16 cellular contexts compared by ENCODE assay signal in the genomic region with DNA sequence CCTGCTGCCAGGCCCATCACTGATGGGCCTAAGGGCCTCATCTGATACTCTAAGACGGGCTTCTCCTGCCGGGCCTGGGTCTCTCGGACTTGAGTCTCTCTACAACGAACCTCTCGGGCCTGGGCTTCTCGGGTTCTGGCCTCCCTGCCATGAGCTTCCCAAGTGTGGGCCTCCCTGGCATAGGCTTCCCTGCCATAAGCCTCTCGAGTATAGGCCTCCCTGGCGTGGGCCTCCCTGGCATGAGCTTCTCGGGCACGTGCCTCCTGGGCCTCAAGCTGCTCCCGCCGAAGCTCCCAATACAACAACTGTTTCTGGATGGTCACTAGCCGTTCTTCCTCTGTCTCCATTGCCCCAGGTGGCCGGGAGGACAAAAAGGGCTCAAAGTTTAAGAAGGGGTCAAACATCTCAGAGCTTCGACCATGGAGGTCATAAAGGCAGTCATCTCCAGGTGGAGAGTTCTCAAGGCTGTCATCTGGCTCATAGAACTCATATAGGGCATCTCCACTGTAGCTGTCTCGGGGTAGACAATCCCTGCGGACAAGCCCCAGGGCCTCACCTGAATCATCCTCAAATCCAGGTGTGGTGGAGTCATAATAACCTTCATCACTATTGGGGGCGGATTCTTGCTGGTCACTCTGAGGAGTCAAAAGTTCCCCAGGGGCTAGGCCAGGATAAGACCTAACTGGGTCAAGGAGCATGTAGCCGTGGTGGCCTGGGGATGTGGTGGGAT. TPM values are rescaled to one million over a fixed set of nuclear protein-coding genes. Genes with fewer than 3 reads are reported as not detected.
DNase-seq lines count a peak whose midpoint lies in the region; ATAC-seq, FAIRE-seq and TF ChIP-seq lines count a peak whose summit lies in the region.
"Had no signal": no experiment of that assay in that cellular context is flagged by ENCODE, and none has a peak within 500 bp of the region (broad histone marks: within the 10 kb centered on the region; RNA-seq: fewer than 3 reads in every experiment).

No MANE protein-coding gene starts in this region.

- H3K9me3 ChIP-seq in right atrium auricular region = no peaks in the 10 kb centered on the region
- H3K9me3 ChIP-seq in GM12878 (replicated peaks; ENCODE audit: control insufficient read depth, insufficient read depth, low read length) = no peaks in the 10 kb centered on the region
- no peaks in the 10 kb centered on the region for H3K9me3 ChIP-seq in osteoblast (ENCODE audit: low read depth, low read length)
- H3K9me3 ChIP-seq: BLaER1 had no signal

- no peak overlapping the region for H4K5ac ChIP-seq in mesendoderm (ENCODE audit: low read length)

- H2BK120ac ChIP-seq in mesendoderm (ENCODE audit: low read depth, low read length) = no peak overlapping the region

- ATAC-seq in GM12878 (no peak), HG02610 (IDR thresholded peaks at IDR 0.05; ENCODE audit: unreplicated experiment) (no peak)

- TF ChIP-seq RAD21 in GM12878 (IDR thresholded peaks at IDR 0.05; ENCODE audit: insufficient read depth, low read depth, low read length) = no peak

- no peak overlapping the region for H2BK5ac ChIP-seq in mesendoderm (ENCODE audit: low read length)

- H3K4me2 ChIP-seq in GM12878 (ENCODE audit: control insufficient read depth, insufficient read depth) (no peak overlapping the region), osteoblast (ENCODE audit: insufficient read depth, low read length) (no peak overlapping the region), mesendoderm (ENCODE audit: low read length) (no peak overlapping the region)
- H3K4me2 ChIP-seq: BLaER1 had no signal

- H2AK5ac ChIP-seq in mesendoderm (ENCODE audit: low read length) = no peak overlapping the region

- no peak for TF ChIP-seq POLR2A in GM12878 (IDR thresholded peaks at IDR 0.05; ENCODE audit: low read depth, low read length)

- H3K18ac ChIP-seq in mesendoderm (ENCODE audit: low read length) = no peak overlapping the region

- RAD21 ChIA-PET in GM12878 (lab: Charles Lee; ENCODE audit: unreplicated experiment) = no interaction called here

- CTCF ChIA-PET in GM12878 (lab: Yijun Ruan, JAX) = no interaction called here

- H3K27me3 ChIP-seq in right atrium auricular region (no peaks in the 10 kb centered on the region), GM12878 (replicated peaks in 1 of 2; ENCODE audit: control insufficient read depth in 2 of 2, insufficient read depth in 2 of 2, low read length in 1 of 2) (no peaks in the 10 kb centered on the region), osteoblast (ENCODE audit: insufficient read depth, low read length) (no peaks in the 10 kb centered on the region), mesendoderm (ENCODE audit: insufficient read depth, low read length, poor library complexity) (no peaks in the 10 kb centered on the region)

- POLR2A ChIA-PET in GM12878 (lab: Charles Lee) = interaction anchor here (1.3 kb wide), 1 partner anchor 28 kb away, joined by 3 read pairs; no protein-coding TSS in a partner anchor

- no peak overlapping the region for H3K23ac ChIP-seq in mesendoderm (ENCODE audit: low read length)

- DNase-seq in cardiac septum (ENCODE audit: low spot score) (peak; percentile 66), right atrium auricular region (ENCODE audit: low spot score) (no peak), GM12878 (ENCODE audit: low read depth, low spot score) (no peak), osteoblast (ENCODE audit: insufficient read length, low spot score, missing footprints) (peak; percentile 53), DMS 273 (lab: John Stamatoyannopoulos, UW; ENCODE audit: unreplicated experiment) (no peak), mesendoderm (no peak)
- DNase-seq: 8988T; AML-193; CD8-positive, alpha-beta memory T cell; DMS 273 treated with DMSO at 0.1 percent for 48 hours; GM23248 had no signal

- H3K4ac ChIP-seq in mesendoderm (ENCODE audit: low read depth, low read length) = no peak overlapping the region

- H3K56ac ChIP-seq in mesendoderm (ENCODE audit: low read length) = no peak overlapping the region

- TSS peak; percentile 41 for BruUV-seq in GM12878 (replicated peaks; lab: Mats Ljungman, UMichigan)

- H2AFZ ChIP-seq in GM12878 (ENCODE audit: control insufficient read depth, low read depth, low read length) (no peak overlapping the region), osteoblast (ENCODE audit: low read length) (no peak overlapping the region)
- H2AFZ ChIP-seq: GM23248 had no signal

- no peak overlapping the region for H4K8ac ChIP-seq in mesendoderm (ENCODE audit: low read depth, low read length)

- intact Hi-C loops in cardiac septum (cut with DNase I) = no loop called here
- intact Hi-C loops in GM12878 (cut with micrococcal nuclease; ENCODE audit: unreplicated experiment) = no loop called here

- SMC1A ChIA-PET in GM12878 (lab: Charles Lee; ENCODE audit: uncharacterized antibody, unreplicated experiment) = no interaction called here

- 51% methylated on average over 19 of the region's 19 CpGs for WGBS in GM12878 (ENCODE audit: insufficient coverage, insufficient replicate concordance, low lambda C conversion rate, missing lambda C conversion rate)
- WGBS in mesendoderm (ENCODE audit: extremely low coverage, insufficient coverage, low lambda C conversion rate) = no CpG with 5 or more reads among the region's 19 CpGs

- H3K36me3 ChIP-seq in right atrium auricular region = peaks cover 13% of the 10 kb centered on the region
- H3K36me3 ChIP-seq in GM12878 (ENCODE audit: control insufficient read depth in 2 of 2, insufficient read depth in 2 of 2, low read length in 1 of 2) = peaks cover 0 to 3% of the 10 kb centered on the region in 2 experiments; a peak in 3 of 4 replicates
- no peaks in the 10 kb centered on the region for H3K36me3 ChIP-seq in osteoblast (ENCODE audit: insufficient read depth, low read length)
- no peaks in the 10 kb centered on the region for H3K36me3 ChIP-seq in mesendoderm (ENCODE audit: control insufficient read depth, insufficient read depth, low read length)

- no peaks in the 10 kb centered on the region for H3K79me1 ChIP-seq in mesendoderm (ENCODE audit: low read length)

- H4K20me1 ChIP-seq in GM12878 (ENCODE audit: control insufficient read depth, insufficient read depth) = no peaks in the 10 kb centered on the region
- H4K20me1 ChIP-seq in osteoblast (ENCODE audit: insufficient read depth, low read length) = no peaks in the 10 kb centered on the region

- TF ChIP-seq CTCF in right atrium auricular region (IDR thresholded peaks at IDR 0.05) (no peak), GM12878 (IDR thresholded peaks at IDR 0.05 in 2 of 3, conservative IDR thresholded peaks at IDR 0.05 in 1 of 3; ENCODE audit: control insufficient read depth in 2 of 3, extremely low read depth in 1 of 3, insufficient read depth in 1 of 3, low read depth in 3 of 3, low read length in 3 of 3) (no peak), osteoblast (IDR thresholded peaks at IDR 0.05; ENCODE audit: extremely low read depth, low read depth, low read length) (no peak)

- no peak for TF ChIP-seq EP300 in GM12878 (IDR thresholded peaks at IDR 0.05; ENCODE audit: borderline replicate concordance in 1 of 2, control insufficient read depth in 1 of 2, low read depth in 2 of 2, low read length in 2 of 2)

- no peak overlapping the region for H3K9ac ChIP-seq in GM12878 (ENCODE audit: control insufficient read depth, insufficient read depth, low read length)
- no peak overlapping the region for H3K9ac ChIP-seq in mesendoderm (ENCODE audit: low read length)
- H3K9ac ChIP-seq: BLaER1, GM23248 had no signal

- H3K79me2 ChIP-seq in GM12878 (ENCODE audit: control insufficient read depth, insufficient read depth, low read length) = no peaks in the 10 kb centered on the region
- H3K79me2 ChIP-seq in osteoblast (ENCODE audit: insufficient read depth, low read length) = no peaks in the 10 kb centered on the region
- H3K79me2 ChIP-seq in mesendoderm (ENCODE audit: control insufficient read depth, insufficient read depth, low read length) = no peaks in the 10 kb centered on the region

- H3K4me1 ChIP-seq in right atrium auricular region (peaks cover 0 to 18% of the 10 kb centered on the region in 2 donors), GM12878 (ENCODE audit: control insufficient read depth, insufficient read depth, low read length) (no peaks in the 10 kb centered on the region), osteoblast (ENCODE audit: insufficient read depth, low read length) (no peaks in the 10 kb centered on the region), mesendoderm (ENCODE audit: control insufficient read depth, low read depth, low read length) (no peaks in the 10 kb centered on the region)
- H3K4me1 ChIP-seq: BLaER1 had no signal

- H2BK15ac ChIP-seq in mesendoderm (replicated peaks; ENCODE audit: low read depth) = no peak overlapping the region

- H3K4me3 ChIP-seq in right atrium auricular region = no peak overlapping the region
- no peak overlapping the region for H3K4me3 ChIP-seq in GM12878
- no peak overlapping the region for H3K4me3 ChIP-seq in osteoblast (ENCODE audit: insufficient read depth, low read length)
- H3K4me3 ChIP-seq in mesendoderm (ENCODE audit: low read length) = no peak overlapping the region
- H3K4me3 ChIP-seq: BLaER1, GM23248 had no signal

- in situ Hi-C loops in GM12878 (cut with MboI) = no loop called here

- FAIRE-seq in GM12878 (lab: Jason Lieb, UNC) = no peak
- FAIRE-seq: H54, HTR-8/SVneo had no signal

- no peak overlapping the region for H3K27ac ChIP-seq in right atrium auricular region
- no peak overlapping the region for H3K27ac ChIP-seq in GM12878 (ENCODE audit: control insufficient read depth, insufficient read depth)
- H3K27ac ChIP-seq in osteoblast (ENCODE audit: low read depth, low read length) = no peak overlapping the region
- no peak overlapping the region for H3K27ac ChIP-seq in mesendoderm (ENCODE audit: low read depth, low read length)
- H3K27ac ChIP-seq: BLaER1, GM23248 had no signal

RNA-seq across cellular contexts. Expression of a gene that starts 14.1 kb away (rescaled TPM):
- 3.9 TPM for total RNA-seq in cardiac septum
- total RNA-seq in right atrium auricular region = 1 to 10 TPM; 3.5 to 4.1 TPM
- total RNA-seq in GM12878 (2013; cell fraction: nucleolus; rRNA removed) = 10.2 and 11.9 TPM in 2 replicates
- total RNA-seq in GM12878 (2014; rRNA removed) = 5.4 and 5.5 TPM in 2 replicates
- total RNA-seq in GM12878 (2014; rRNA removed; fragmentation: Illumina TruSeq; extraction: Trizol) = 4.8 and 5.3 TPM in 2 replicates
- total RNA-seq in GM12878 (2021) = 6.2 and 6.3 TPM in 2 replicates
- 1.6 TPM for polyA plus RNA-seq in GM12878 (2011; ENCODE audit: low read depth)
- 3.1 and 3.7 TPM in 2 replicates for polyA plus RNA-seq in GM12878 (2011; rRNA removed)
- polyA plus RNA-seq in GM12878 (2011; cell fraction: cytosol; rRNA removed) = 3.4 and 3.6 TPM in 2 replicates
- 6.0 and 7.2 TPM in 2 replicates for polyA plus RNA-seq in GM12878 (2011; cell fraction: nucleus; rRNA removed)
- polyA plus RNA-seq in GM12878 (2012) = 2.2 TPM in 2 replicates
- 5.7 and 6.1 TPM in 2 replicates for polyA plus RNA-seq in GM12878 (2014; fragmentation: Illumina TruSeq; extraction: Trizol)
- under 1 TPM; 0.31 to 0.40 TPM for polyA plus RNA-seq in GM12878 (2014; fragmentation: Nextera tagmentation; extraction: Ambion mirVana)
- polyA plus RNA-seq in GM12878 (2014; rRNA removed) = 4.3 and 4.7 TPM in 2 replicates
- polyA plus RNA-seq in GM12878 (2016; fragmentation: Nextera tagmentation; extraction: Ambion mirVana) = under 1 TPM; 0.16 to 0.23 TPM
- 6.4 and 8.7 TPM in 2 replicates for polyA minus RNA-seq in GM12878 (2011; rRNA and poly(A)+ RNA removed)
- polyA minus RNA-seq in GM12878 (2011; cell fraction: cytosol; rRNA and poly(A)+ RNA removed) = 2.3 and 2.5 TPM in 2 replicates
- 4.6 and 7.0 TPM in 2 replicates for polyA minus RNA-seq in GM12878 (2011; cell fraction: nucleus; rRNA and poly(A)+ RNA removed)
- 2.4 and 2.5 TPM in 2 replicates for total RNA-seq in osteoblast
- polyA plus RNA-seq in mesendoderm (2013, experiment 1 of 2) = 7.5 TPM
- polyA plus RNA-seq in mesendoderm (2013, experiment 2 of 2) = 7.5 TPM

RNA-seq across cellular contexts. Expression of a gene that starts 39.0 kb away (rescaled TPM):
- 4.1 TPM for total RNA-seq in cardiac septum
- under 1 TPM in 1 of 2 donors, not detected in 1; 0.85 TPM for total RNA-seq in right atrium auricular region
- total RNA-seq in GM12878 (2013; cell fraction: nucleolus; rRNA removed) = 0.42 TPM in 1 of 2 replicates, not detected in the other
- total RNA-seq in GM12878 (2014; rRNA removed) = not detected in 2 replicates
- total RNA-seq in GM12878 (2014; rRNA removed; fragmentation: Illumina TruSeq; extraction: Trizol) = not detected in 2 replicates
- not detected in 2 replicates for total RNA-seq in GM12878 (2021)
- polyA plus RNA-seq in GM12878 (2011; ENCODE audit: low read depth) = not detected
- 0.09 and 0.35 TPM in 2 replicates for polyA plus RNA-seq in GM12878 (2011; rRNA removed)
- polyA plus RNA-seq in GM12878 (2011; cell fraction: cytosol; rRNA removed) = 0.36 and 0.59 TPM in 2 replicates
- 0.42 and 0.64 TPM in 2 replicates for polyA plus RNA-seq in GM12878 (2011; cell fraction: nucleus; rRNA removed)
- 0.11 and 0.20 TPM in 2 replicates for polyA plus RNA-seq in GM12878 (2012)
- polyA plus RNA-seq in GM12878 (2014; fragmentation: Illumina TruSeq; extraction: Trizol) = 0.07 TPM in 1 of 2 replicates, not detected in the other
- polyA plus RNA-seq in GM12878 (2014; fragmentation: Nextera tagmentation; extraction: Ambion mirVana) = under 1 TPM in 1 of 2 experiments, not detected in 1; 0.15 TPM
- 0.14 TPM in 1 of 2 replicates, not detected in the other for polyA plus RNA-seq in GM12878 (2014; rRNA removed)
- not detected for polyA plus RNA-seq in GM12878 (2016; fragmentation: Nextera tagmentation; extraction: Ambion mirVana)
- 0.37 and 0.72 TPM in 2 replicates for polyA minus RNA-seq in GM12878 (2011; rRNA and poly(A)+ RNA removed)
- not detected in 2 replicates for polyA minus RNA-seq in GM12878 (2011; cell fraction: cytosol; rRNA and poly(A)+ RNA removed)
- polyA minus RNA-seq in GM12878 (2011; cell fraction: nucleus; rRNA and poly(A)+ RNA removed) = 0.24 and 0.29 TPM in 2 replicates
- total RNA-seq in osteoblast = 0.29 TPM in 1 of 2 replicates, not detected in the other
- polyA plus RNA-seq in mesendoderm (2013, experiment 1 of 2) = 0.52 TPM
- polyA plus RNA-seq in mesendoderm (2013, experiment 2 of 2) = 0.56 TPM
- total RNA-seq: CD8-positive, alpha-beta memory T cell; Daoy had no signal
- polyA plus RNA-seq: CD8-positive, alpha-beta memory T cell; GM23248 had no signal

Comparison
In these comparisons a context has a peak if more than half of its experiments do, and no peak if none do; other contexts are left out.
1. DNase-seq: peak in cardiac septum (single experiment) and osteoblast (single experiment); none in right atrium auricular region (single experiment), GM12878 (single experiment), DMS 273 (single experiment) and mesendoderm (single experiment).